ENCODE assay signal across 7 cellular contexts in the genomic region with DNA sequence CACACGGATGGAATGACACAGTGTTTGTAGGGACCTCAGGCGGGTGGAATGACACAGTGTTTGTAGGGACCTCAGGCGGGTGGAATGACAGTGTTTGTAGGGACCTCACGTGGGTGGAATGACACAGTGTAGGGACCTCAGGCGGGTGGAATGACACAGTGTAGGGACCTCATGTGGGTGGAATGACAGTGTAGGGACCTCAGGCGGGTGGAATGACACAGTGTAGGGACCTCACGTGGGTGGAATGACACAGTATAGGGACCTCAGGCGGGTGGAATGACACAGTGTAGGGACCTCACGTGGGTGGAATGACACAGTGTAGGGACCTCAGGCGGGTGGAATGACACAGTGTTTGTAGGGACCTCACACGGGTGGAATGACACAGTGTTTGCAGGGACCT. TPM values are rescaled to one million over a fixed set of nuclear protein-coding genes. Genes with fewer than 3 reads are reported as not detected.
A peak's percentile ranks its signal among the peaks of the same experiment; 100 is the strongest.
DNase-seq lines count a peak whose midpoint lies in the region; ATAC-seq and TF ChIP-seq lines count a peak whose summit lies in the region.
"Not testable (repeated sequence)": the region's sequence is repeated elsewhere in the genome, so short reads cannot be mapped to it uniquely, and the experiment has no call there.

No MANE protein-coding gene starts in this region.

- peaks cover 33% of the 10 kb centered on the region for H3K9me3 Mint-ChIP-seq in activated T-cell treated with anti-CD3 and anti-CD28 coated beads, Interleukin-2, amount 50 U/mL, for 24 hours
- H3K9me3 Mint-ChIP-seq in activated naive CD4-positive, alpha-beta T cell treated with anti-CD3 and anti-CD28 coated beads, Interleukin-2, amount 50 U/mL, for 72 hours: peaks cover 28% of the 10 kb centered on the region in 2 donors
- not testable (repeated sequence) for H3K9me3 Mint-ChIP-seq in central memory CD8-positive, alpha-beta T cell
- H3K9me3 Mint-ChIP-seq in stimulated activated effector memory CD8-positive, alpha-beta T cell treated with anti-CD3 and anti-CD28 coated beads, Interleukin-12 subunit alpha, Interleukin-12 subunit beta, amount 100 ng/mL, for 72 hours: peaks cover 12% of the 10 kb centered on the region

- H3K4me3 Mint-ChIP-seq in activated T-cell treated with anti-CD3 and anti-CD28 coated beads, Interleukin-2, amount 50 U/mL, for 24 hours; central memory CD8-positive, alpha-beta T cell; stimulated activated effector memory CD8-positive, alpha-beta T cell treated with anti-CD3 and anti-CD28 coated beads, Interleukin-12 subunit alpha, Interleukin-12 subunit beta, amount 100 ng/mL, for 72 hours: not testable (repeated sequence)

- intact Hi-C loops in upper lobe of right lung (cut with DNase I): not testable (repeated sequence)

- peak; percentile 55 for DNase-seq in activated CD4-positive, alpha-beta T cell treated with anti-CD3 and anti-CD28 coated beads for 48 hours
- not testable (repeated sequence) for DNase-seq in activated T-cell treated with anti-CD3 and anti-CD28 coated beads, Interleukin-2, amount 50 U/mL, for 24 hours; activated naive CD4-positive, alpha-beta T cell treated with anti-CD3 and anti-CD28 coated beads, Interleukin-2, amount 50 U/mL, for 72 hours (ENCODE audit: low spot score in 2 of 2); central memory CD8-positive, alpha-beta T cell (ENCODE audit: low spot score in 2 of 2); stimulated activated effector memory CD8-positive, alpha-beta T cell treated with anti-CD3 and anti-CD28 coated beads, Interleukin-12 subunit alpha, Interleukin-12 subunit beta, amount 100 ng/mL, for 72 hours (ENCODE audit: low spot score in 2 of 2)
- DNase-seq in activated effector memory CD4-positive, alpha-beta T cell treated with anti-CD3 and anti-CD28 coated beads, Interleukin-2, amount 50 U/mL, for 16 hours: peak; percentile 72
- DNase-seq in upper lobe of right lung: peak; percentile 1

- H3K4me1 ChIP-seq in upper lobe of right lung: not testable (repeated sequence)

- peaks cover 84% of the 10 kb centered on the region for H3K4me1 Mint-ChIP-seq in activated T-cell treated with anti-CD3 and anti-CD28 coated beads, Interleukin-2, amount 50 U/mL, for 24 hours (ENCODE audit: low read depth)
- H3K4me1 Mint-ChIP-seq in central memory CD8-positive, alpha-beta T cell: peaks cover 79% of the 10 kb centered on the region
- peaks cover 84% of the 10 kb centered on the region for H3K4me1 Mint-ChIP-seq in stimulated activated effector memory CD8-positive, alpha-beta T cell treated with anti-CD3 and anti-CD28 coated beads, Interleukin-12 subunit alpha, Interleukin-12 subunit beta, amount 100 ng/mL, for 72 hours

- H3K27me3 ChIP-seq in upper lobe of right lung: not testable (repeated sequence)

- peaks cover 82% of the 10 kb centered on the region for H3K36me3 Mint-ChIP-seq in activated T-cell treated with anti-CD3 and anti-CD28 coated beads, Interleukin-2, amount 50 U/mL, for 24 hours (ENCODE audit: low read depth)
- peaks cover 27 to 76% of the 10 kb centered on the region in 2 donors for H3K36me3 Mint-ChIP-seq in activated naive CD4-positive, alpha-beta T cell treated with anti-CD3 and anti-CD28 coated beads, Interleukin-2, amount 50 U/mL, for 72 hours
- H3K36me3 Mint-ChIP-seq in central memory CD8-positive, alpha-beta T cell (ENCODE audit: insufficient read depth): peaks cover 15% of the 10 kb centered on the region
- peaks cover 56% of the 10 kb centered on the region for H3K36me3 Mint-ChIP-seq in stimulated activated effector memory CD8-positive, alpha-beta T cell treated with anti-CD3 and anti-CD28 coated beads, Interleukin-12 subunit alpha, Interleukin-12 subunit beta, amount 100 ng/mL, for 72 hours

- not testable (repeated sequence) for H3K36me3 ChIP-seq in upper lobe of right lung

- ATAC-seq in activated naive CD4-positive, alpha-beta T cell treated with anti-CD3 and anti-CD28 coated beads, Interleukin-2, amount 50 U/mL, for 72 hours; central memory CD8-positive, alpha-beta T cell (replicated peaks; ENCODE audit: extremely low read depth, poor library complexity, severe bottlenecking); stimulated activated effector memory CD8-positive, alpha-beta T cell treated with anti-CD3 and anti-CD28 coated beads, Interleukin-12 subunit alpha, Interleukin-12 subunit beta, amount 100 ng/mL, for 72 hours; upper lobe of right lung: not testable (repeated sequence)

- H3K27me3 Mint-ChIP-seq in activated T-cell treated with anti-CD3 and anti-CD28 coated beads, Interleukin-2, amount 50 U/mL, for 24 hours; central memory CD8-positive, alpha-beta T cell: not testable (repeated sequence)

- H3K9me3 ChIP-seq in upper lobe of right lung: not testable (repeated sequence)

- not testable (repeated sequence) for H3K27ac ChIP-seq in upper lobe of right lung

- not testable (repeated sequence) for TF ChIP-seq CTCF in upper lobe of right lung (IDR thresholded peaks at IDR 0.05)

- peak overlapping the region; percentile 91 for H3K27ac Mint-ChIP-seq in activated T-cell treated with anti-CD3 and anti-CD28 coated beads, Interleukin-2, amount 50 U/mL, for 24 hours
- H3K27ac Mint-ChIP-seq in activated naive CD4-positive, alpha-beta T cell treated with anti-CD3 and anti-CD28 coated beads, Interleukin-2, amount 50 U/mL, for 72 hours: peak overlapping the region; percentile 84
- H3K27ac Mint-ChIP-seq in central memory CD8-positive, alpha-beta T cell (ENCODE audit: low read depth): peak overlapping the region; percentile 30
- peak overlapping the region; percentile 97 for H3K27ac Mint-ChIP-seq in stimulated activated effector memory CD8-positive, alpha-beta T cell treated with anti-CD3 and anti-CD28 coated beads, Interleukin-12 subunit alpha, Interleukin-12 subunit beta, amount 100 ng/mL, for 72 hours

- not testable (repeated sequence) for H3K4me3 ChIP-seq in upper lobe of right lung

RNA-seq across cellular contexts. Expression of a gene that starts 16.7 kb away (rescaled TPM):
- total RNA-seq in activated naive CD4-positive, alpha-beta T cell treated with anti-CD3 and anti-CD28 coated beads, Interleukin-2, amount 50 U/mL, for 72 hours: 10 to 100 TPM; 36.2 to 41.6 TPM
- 28.3 TPM for total RNA-seq in upper lobe of right lung

Comparison
In these comparisons a context has a peak if more than half of its experiments do, and no peak if none do; other contexts are left out.
1. H3K27ac Mint-ChIP-seq: peak in every context shown above with its lines; median percentile 97 in stimulated activated effector memory CD8-positive, alpha-beta T cell treated with anti-CD3 and anti-CD28 coated beads, Interleukin-12 subunit alpha, Interleukin-12 subunit beta, amount 100 ng/mL, for 72 hours; 91 in activated T-cell treated with anti-CD3 and anti-CD28 coated beads, Interleukin-2, amount 50 U/mL, for 24 hours; 84 in activated naive CD4-positive, alpha-beta T cell treated with anti-CD3 and anti-CD28 coated beads, Interleukin-2, amount 50 U/mL, for 72 hours; 30 in central memory CD8-positive, alpha-beta T cell.